ENCODE assay signal across 19 cellular contexts in the genomic region with DNA sequence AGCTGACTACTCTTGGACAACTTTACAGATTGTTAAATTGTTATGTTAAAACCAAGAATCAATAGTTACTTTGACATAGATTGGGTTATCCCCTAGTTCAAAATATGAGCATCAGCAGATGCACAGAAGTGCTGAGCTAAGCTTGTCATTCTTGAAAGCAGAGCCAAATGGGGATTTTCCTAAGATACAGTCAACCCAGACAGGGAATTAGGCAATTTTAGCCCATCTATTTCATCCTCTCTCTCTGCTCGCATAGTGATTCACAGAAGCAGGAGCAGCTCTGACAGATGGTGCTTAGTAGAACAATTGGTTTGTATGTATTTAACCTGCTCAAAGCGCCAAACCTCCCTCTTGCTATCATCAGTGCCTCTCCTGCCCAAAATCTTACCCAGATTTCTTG. TPM values are rescaled to one million over a fixed set of nuclear protein-coding genes. Genes with fewer than 3 reads are reported as not detected.
A peak's percentile ranks its signal among the peaks of the same experiment; 100 is the strongest.
DNase-seq lines count a peak whose midpoint lies in the region; ATAC-seq and TF ChIP-seq lines count a peak whose summit lies in the region.
"Had no signal": no experiment of that assay in that cellular context is flagged by ENCODE, and none has a peak within 500 bp of the region (broad histone marks: within the 10 kb centered on the region; RNA-seq: fewer than 3 reads in every experiment).

No MANE protein-coding gene starts in this region.

- DNase-seq in NCI-H1694 treated with DMSO at 0.1 percent for 48 hours (lab: John Stamatoyannopoulos, UW): peak; percentile 11
- DNase-seq in NCI-H1694 (lab: John Stamatoyannopoulos, UW): no peak
- DNase-seq in NCI-H82 treated with DMSO at 0.1 percent for 48 hours (lab: John Stamatoyannopoulos, UW; ENCODE audit: unreplicated experiment): peak; percentile 87
- peak; percentile 8 to 51 for DNase-seq in fibroblast of lung (ENCODE audit: low read depth in 2 of 2)
- peak; percentile 8 for DNase-seq in pons (ENCODE audit: low spot score)
- no peak for DNase-seq in stimulated activated naive CD8-positive, alpha-beta T cell treated with anti-CD3 and anti-CD28 coated beads, Interleukin-15, amount 100 ng/mL, for 72 hours
- DNase-seq in posterior cingulate gyrus: no peak
- DNase-seq: 8988T; activated CD4-positive, alpha-beta T cell treated with anti-CD3 and anti-CD28 coated beads for 36 hours; activated naive CD8-positive, alpha-beta T cell treated with anti-CD3 and anti-CD28 coated beads for 36 hours; activated T-cell treated with anti-CD3 and anti-CD28 coated beads, Interleukin-2, amount 50 U/mL, for 1 hour; central memory CD4-positive, alpha-beta T cell; MV-4-11; natural killer cell; NCI-H526; stimulated activated CD4-positive, alpha-beta T cell treated with anti-CD3 and anti-CD28 coated beads, Interleukin-4, amount 100 ng/mL, for 1 hour had no signal

- H3K4me2 ChIP-seq in fibroblast of lung (ENCODE audit: extremely low read depth, insufficient read depth, low read length): no peak overlapping the region

- intact Hi-C loops in posterior cingulate gyrus (cut with DNase I): no loop called here

- no peaks in the 10 kb centered on the region for H3K36me3 Mint-ChIP-seq in activated T-helper 17 cell treated with anti-CD3 and anti-CD28 coated beads, Interleukin-2, amount 50 U/mL, for 72 hours (ENCODE audit: low read depth)

- H3K27ac Mint-ChIP-seq in stimulated activated naive CD8-positive, alpha-beta T cell treated with anti-CD3 and anti-CD28 coated beads, Interleukin-15, amount 100 ng/mL, for 72 hours: peak overlapping the region in 1 of 2 donors; percentile 42
- H3K27ac Mint-ChIP-seq in activated T-helper 17 cell treated with anti-CD3 and anti-CD28 coated beads, Interleukin-2, amount 50 U/mL, for 72 hours: no peak overlapping the region
- H3K27ac Mint-ChIP-seq: activated CD4-positive, alpha-beta T cell treated with anti-CD3 and anti-CD28 coated beads for 36 hours; activated naive CD8-positive, alpha-beta T cell treated with anti-CD3 and anti-CD28 coated beads for 36 hours; natural killer cell; T-helper 1 cell treated with Interleukin-12 subunit alpha and Interleukin-12 subunit beta and Interleukin-4 antibody, amounts not matched to agents 30 μg/mL and 1 μg/mL, for 36 hours had no signal

- H3K9me3 Mint-ChIP-seq in stimulated activated naive CD8-positive, alpha-beta T cell treated with anti-CD3 and anti-CD28 coated beads, Interleukin-15, amount 100 ng/mL, for 72 hours: peaks cover 0 to 6% of the 10 kb centered on the region in 2 donors
- peaks cover 3% of the 10 kb centered on the region for H3K9me3 Mint-ChIP-seq in activated T-helper 17 cell treated with anti-CD3 and anti-CD28 coated beads, Interleukin-2, amount 50 U/mL, for 72 hours

- H3K27ac ChIP-seq in fibroblast of lung (ENCODE audit: insufficient read depth, low read length): no peak overlapping the region
- H3K27ac ChIP-seq: RWPE1 had no signal

- H3K79me2 ChIP-seq in fibroblast of lung (ENCODE audit: control insufficient read depth, insufficient read depth, low read length): no peaks in the 10 kb centered on the region

- TF ChIP-seq CTCF in fibroblast of lung (conservative IDR thresholded peaks at IDR 0.05 in 1 of 2, IDR thresholded peaks at IDR 0.05 in 1 of 2; ENCODE audit: low read depth in 1 of 2, low read length in 2 of 2): no peak

- H3K4me1 Mint-ChIP-seq in stimulated activated naive CD8-positive, alpha-beta T cell treated with anti-CD3 and anti-CD28 coated beads, Interleukin-15, amount 100 ng/mL, for 72 hours: no peaks in the 10 kb centered on the region
- H3K4me1 Mint-ChIP-seq in activated T-helper 17 cell treated with anti-CD3 and anti-CD28 coated beads, Interleukin-2, amount 50 U/mL, for 72 hours: no peaks in the 10 kb centered on the region
- H3K4me1 Mint-ChIP-seq: activated CD4-positive, alpha-beta T cell treated with anti-CD3 and anti-CD28 coated beads for 36 hours; activated naive CD8-positive, alpha-beta T cell treated with anti-CD3 and anti-CD28 coated beads for 36 hours; natural killer cell had no signal

- no peak overlapping the region for H3K4me3 ChIP-seq in fibroblast of lung (replicated peaks in 1 of 4; ENCODE audit: control extremely low read depth in 1 of 4, insufficient read depth in 1 of 4, low read depth in 3 of 4, low read length in 4 of 4)

- peaks cover 6% of the 10 kb centered on the region for H3K27me3 Mint-ChIP-seq in stimulated activated naive CD8-positive, alpha-beta T cell treated with anti-CD3 and anti-CD28 coated beads, Interleukin-15, amount 100 ng/mL, for 72 hours
- peaks cover 11% of the 10 kb centered on the region for H3K27me3 Mint-ChIP-seq in activated T-helper 17 cell treated with anti-CD3 and anti-CD28 coated beads, Interleukin-2, amount 50 U/mL, for 72 hours

- no peaks in the 10 kb centered on the region for H3K27me3 ChIP-seq in fibroblast of lung (ENCODE audit: control insufficient read depth, insufficient read depth, low read length)

- H3K4me1 ChIP-seq in fibroblast of lung (ENCODE audit: control insufficient read depth, extremely low read depth, insufficient read depth, low read length): no peaks in the 10 kb centered on the region

- H2AFZ ChIP-seq in fibroblast of lung (ENCODE audit: low read length): no peak overlapping the region

- H3K4me3 Mint-ChIP-seq in stimulated activated naive CD8-positive, alpha-beta T cell treated with anti-CD3 and anti-CD28 coated beads, Interleukin-15, amount 100 ng/mL, for 72 hours: no peak overlapping the region
- H3K4me3 Mint-ChIP-seq in activated T-helper 17 cell treated with anti-CD3 and anti-CD28 coated beads, Interleukin-2, amount 50 U/mL, for 72 hours: no peak overlapping the region
- H3K4me3 Mint-ChIP-seq: activated CD4-positive, alpha-beta T cell treated with anti-CD3 and anti-CD28 coated beads for 36 hours; activated naive CD8-positive, alpha-beta T cell treated with anti-CD3 and anti-CD28 coated beads for 36 hours; natural killer cell; T-helper 1 cell treated with Interleukin-12 subunit alpha and Interleukin-12 subunit beta and Interleukin-4 antibody, amounts not matched to agents 30 μg/mL and 1 μg/mL, for 36 hours had no signal

- no peaks in the 10 kb centered on the region for H3K9me3 ChIP-seq in fibroblast of lung (ENCODE audit: control insufficient read depth, insufficient read depth, low read depth, low read length)

- no peak overlapping the region for H3K9ac ChIP-seq in fibroblast of lung (ENCODE audit: insufficient read depth, low read length)

- H3K36me3 ChIP-seq in fibroblast of lung (ENCODE audit: control insufficient read depth, insufficient read depth, low read length): no peaks in the 10 kb centered on the region

- no peaks in the 10 kb centered on the region for H4K20me1 ChIP-seq in fibroblast of lung (ENCODE audit: control insufficient read depth, extremely low read depth, insufficient read depth, low read length)

- no peak for ATAC-seq in stimulated activated naive CD8-positive, alpha-beta T cell treated with anti-CD3 and anti-CD28 coated beads, Interleukin-15, amount 100 ng/mL, for 72 hours
- ATAC-seq in activated T-helper 17 cell treated with anti-CD3 and anti-CD28 coated beads, Interleukin-2, amount 50 U/mL, for 72 hours (replicated peaks): no peak
- ATAC-seq: activated CD4-positive, alpha-beta T cell treated with anti-CD3 and anti-CD28 coated beads for 36 hours; natural killer cell had no signal

RNA-seq across cellular contexts. Expression of a gene that starts 27.9 kb away (rescaled TPM):
- 31.8 and 50.4 TPM in 2 replicates for total RNA-seq in fibroblast of lung
- 48.5 and 56.3 TPM in 2 replicates for polyA plus RNA-seq in fibroblast of lung
- polyA plus RNA-seq in fibroblast of lung (2012): 56.4 and 56.8 TPM in 2 replicates
- polyA minus RNA-seq in fibroblast of lung (ENCODE audit: low replicate concordance): 64.6 and 78.8 TPM in 2 replicates
- total RNA-seq in activated T-helper 17 cell treated with anti-CD3 and anti-CD28 coated beads, Interleukin-2, amount 50 U/mL, for 72 hours: 100 to 1,000 TPM; 209 to 242 TPM

Comparison
In these comparisons a context has a peak if more than half of its experiments do, and no peak if none do; other contexts are left out.
1. DNase-seq: peak in NCI-H1694 treated with DMSO at 0.1 percent for 48 hours (single experiment), NCI-H82 treated with DMSO at 0.1 percent for 48 hours (single experiment), fibroblast of lung (2 of 2) and pons (single experiment); none in NCI-H1694 (single experiment), stimulated activated naive CD8-positive, alpha-beta T cell treated with anti-CD3 and anti-CD28 coated beads, Interleukin-15, amount 100 ng/mL, for 72 hours (0 of 2) and posterior cingulate gyrus (0 of 10).